ENCODE assay signal across 34 cellular contexts in the genomic region with DNA sequence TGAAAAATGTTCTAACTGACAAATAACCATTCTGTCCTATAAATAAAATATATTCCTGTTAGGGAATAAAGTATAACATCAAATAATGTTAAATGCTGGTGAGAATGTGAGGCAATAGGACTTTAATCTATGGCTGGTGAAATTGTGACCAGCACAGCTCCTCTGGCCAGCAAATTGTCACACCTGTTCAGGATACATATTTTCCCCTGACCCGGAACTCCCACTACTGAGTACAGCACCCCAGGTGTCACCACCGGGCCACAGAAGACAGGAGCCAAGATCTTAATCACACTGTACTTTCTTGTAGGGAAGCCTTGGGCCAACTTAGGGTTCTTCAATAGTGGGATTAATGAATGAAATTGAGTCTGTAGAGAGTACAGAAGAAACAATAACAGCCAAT. TPM values are rescaled to one million over a fixed set of nuclear protein-coding genes. Genes with fewer than 3 reads are reported as not detected.
DNase-seq lines count a peak whose midpoint lies in the region; ATAC-seq, FAIRE-seq and TF ChIP-seq lines count a peak whose summit lies in the region.
"Had no signal": no experiment of that assay in that cellular context is flagged by ENCODE, and none has a peak within 500 bp of the region (broad histone marks: within the 10 kb centered on the region; RNA-seq: fewer than 3 reads in every experiment).

No MANE protein-coding gene starts in this region.

- FAIRE-seq in pancreas (lab: Jason Lieb, UNC), result no peak
- FAIRE-seq: A204.1, A549 had no signal

- H3K4me3 ChIP-seq in body of pancreas (no peak overlapping the region), pancreas (no peak overlapping the region)
- H3K4me3 ChIP-seq: A549; BLaER1; BLaER1 treated with 17β-estradiol and CSF1 and Interleukin-3, amounts not matched to agents 10 nM and 100 nM had no signal

- CTCF ChIA-PET in activated CD8-positive, alpha-beta memory T cell treated with anti-CD3 and anti-CD28 coated beads, Interleukin-2, amount 10 ng/mL, durations not matched to agents 7 days and 5 days (lab: Charles Lee), result no interaction called here

- no peaks in the 10 kb centered on the region for H3K27me3 ChIP-seq in body of pancreas
- no peaks in the 10 kb centered on the region for H3K27me3 ChIP-seq in pancreas
- H3K27me3 ChIP-seq: BE2C; BLaER1; BLaER1 treated with 17β-estradiol and CSF1 and Interleukin-3, amounts not matched to agents 10 nM and 100 nM had no signal

- ATAC-seq in body of pancreas (peak; percentile 78), pancreas (peak; percentile 76 to 97 (median 84)), GM21717 (IDR thresholded peaks at IDR 0.05; ENCODE audit: unreplicated experiment) (no peak)
- no peak for ATAC-seq in central memory CD8-positive, alpha-beta T cell (replicated peaks; ENCODE audit: extremely low read depth, poor library complexity, severe bottlenecking)
- no peak for ATAC-seq in activated CD8-positive, alpha-beta memory T cell treated with anti-CD3 and anti-CD28 coated beads, Interleukin-2, amount 10 ng/mL, durations not matched to agents 7 days and 5 days
- ATAC-seq: A549; CD8-positive, alpha-beta T cell had no signal

- TF ChIP-seq CTCF in body of pancreas (IDR thresholded peaks at IDR 0.05), result no peak
- no peak for TF ChIP-seq CTCF in pancreas (IDR thresholded peaks at IDR 0.05)

- WGBS in body of pancreas, 2 donors, result 19% methylated on average over 2 of the region's 2 CpGs
- WGBS in pancreas, 2 donors, result 23 to 31% methylated on average over 2 of the region's 2 CpGs

- no peaks in the 10 kb centered on the region for H3K27me3 Mint-ChIP-seq in central memory CD8-positive, alpha-beta T cell
- no peaks in the 10 kb centered on the region for H3K27me3 Mint-ChIP-seq in activated CD8-positive, alpha-beta memory T cell treated with anti-CD3 and anti-CD28 coated beads, Interleukin-2, amount 10 ng/mL, durations not matched to agents 7 days and 5 days
- H3K27me3 Mint-ChIP-seq: B cell; CD4-positive, alpha-beta T cell had no signal

- no peaks in the 10 kb centered on the region for H3K36me3 ChIP-seq in body of pancreas (replicated peaks in 1 of 2; ENCODE audit: insufficient read depth in 1 of 2, low read depth in 2 of 2)
- no peaks in the 10 kb centered on the region for H3K36me3 ChIP-seq in pancreas
- H3K36me3 ChIP-seq: BE2C; BLaER1; BLaER1 treated with 17β-estradiol and CSF1 and Interleukin-3, amounts not matched to agents 10 nM and 100 nM had no signal

- H3K4me1 Mint-ChIP-seq in central memory CD8-positive, alpha-beta T cell, result no peaks in the 10 kb centered on the region
- no peaks in the 10 kb centered on the region for H3K4me1 Mint-ChIP-seq in activated CD8-positive, alpha-beta memory T cell treated with anti-CD3 and anti-CD28 coated beads, Interleukin-2, amount 10 ng/mL, durations not matched to agents 7 days and 5 days
- H3K4me1 Mint-ChIP-seq: B cell; CD14-positive monocyte; CD4-positive, alpha-beta memory T cell; CD4-positive, CD25-positive, alpha-beta regulatory T cell; CD8-positive, alpha-beta memory T cell had no signal

- no peak overlapping the region for H3K4me3 Mint-ChIP-seq in central memory CD8-positive, alpha-beta T cell
- H3K4me3 Mint-ChIP-seq in activated CD8-positive, alpha-beta memory T cell treated with anti-CD3 and anti-CD28 coated beads, Interleukin-2, amount 10 ng/mL, durations not matched to agents 7 days and 5 days, result no peak overlapping the region
- H3K4me3 Mint-ChIP-seq: B cell; CD14-positive monocyte; CD4-positive, alpha-beta memory T cell; CD4-positive, alpha-beta T cell; CD4-positive, CD25-positive, alpha-beta regulatory T cell; CD8-positive, alpha-beta memory T cell; CD8-positive, alpha-beta T cell had no signal

- H3K36me3 Mint-ChIP-seq in central memory CD8-positive, alpha-beta T cell (ENCODE audit: insufficient read depth), result no peaks in the 10 kb centered on the region
- H3K36me3 Mint-ChIP-seq in activated CD8-positive, alpha-beta memory T cell treated with anti-CD3 and anti-CD28 coated beads, Interleukin-2, amount 10 ng/mL, durations not matched to agents 7 days and 5 days, result peaks cover 6% of the 10 kb centered on the region
- H3K36me3 Mint-ChIP-seq: CD14-positive monocyte; CD4-positive, alpha-beta memory T cell; CD4-positive, CD25-positive, alpha-beta regulatory T cell; CD8-positive, alpha-beta T cell had no signal

- DNase-seq in body of pancreas, result peak; percentile 32 to 61 (median 54)
- no peak for DNase-seq in central memory CD8-positive, alpha-beta T cell (ENCODE audit: low spot score in 2 of 2)
- DNase-seq in pancreas, result peak in 3 of 6 donors; percentile 34 to 38 (median 38)
- DNase-seq in activated CD8-positive, alpha-beta memory T cell treated with anti-CD3 and anti-CD28 coated beads, Interleukin-2, amount 10 ng/mL, durations not matched to agents 7 days and 5 days, result no peak
- no peak for DNase-seq in SHP77 treated with DMSO at 0.1 percent for 48 hours (lab: John Stamatoyannopoulos, UW)
- DNase-seq: 8988T; ACHN; AML-193; BE2C; C1 segment of cervical spinal cord; Caco-2; Calu3; CD4-positive, alpha-beta memory T cell; CD4-positive, alpha-beta T cell; CD4-positive, CD25-positive, alpha-beta regulatory T cell; CD8-positive, alpha-beta memory T cell; CD8-positive, alpha-beta T cell; COR-L47; DMS 273 treated with DMSO at 0.1 percent for 48 hours; DMS153; DMS53; DMS79; DMS79 treated with DMSO at 0.1 percent for 48 hours; DND-41; EL had no signal

- TF ChIP-seq POLR2A in body of pancreas (IDR thresholded peaks at IDR 0.05), result no peak

- no peaks in the 10 kb centered on the region for H3K9me3 Mint-ChIP-seq in central memory CD8-positive, alpha-beta T cell
- H3K9me3 Mint-ChIP-seq in activated CD8-positive, alpha-beta memory T cell treated with anti-CD3 and anti-CD28 coated beads, Interleukin-2, amount 10 ng/mL, durations not matched to agents 7 days and 5 days (ENCODE audit: low read depth), result peaks cover 2% of the 10 kb centered on the region

- peaks cover 6% of the 10 kb centered on the region for H3K4me1 ChIP-seq in body of pancreas
- H3K4me1 ChIP-seq in pancreas, result no peaks in the 10 kb centered on the region
- H3K4me1 ChIP-seq: A549; BE2C; BLaER1; BLaER1 treated with 17β-estradiol and CSF1 and Interleukin-3, amounts not matched to agents 10 nM and 100 nM; Caco-2 had no signal

- H3K27ac Mint-ChIP-seq in central memory CD8-positive, alpha-beta T cell (ENCODE audit: low read depth), result peak overlapping the region; percentile 60
- H3K27ac Mint-ChIP-seq in activated CD8-positive, alpha-beta memory T cell treated with anti-CD3 and anti-CD28 coated beads, Interleukin-2, amount 10 ng/mL, durations not matched to agents 7 days and 5 days, result no peak overlapping the region
- H3K27ac Mint-ChIP-seq: B cell; CD4-positive, alpha-beta T cell; CD4-positive, CD25-positive, alpha-beta regulatory T cell; CD8-positive, alpha-beta memory T cell; CD8-positive, alpha-beta T cell had no signal

- H3K27ac ChIP-seq in body of pancreas (peak overlapping the region in 1 of 4 donors; percentile 38), pancreas (peak overlapping the region in 1 of 4 donors; percentile 16)
- H3K27ac ChIP-seq: 22Rv1; A549; BLaER1; BLaER1 treated with 17β-estradiol and CSF1 and Interleukin-3, amounts not matched to agents 10 nM and 100 nM; C4-2B had no signal

- H3K9me3 ChIP-seq in body of pancreas, result no peaks in the 10 kb centered on the region
- H3K9me3 ChIP-seq in pancreas, result no peaks in the 10 kb centered on the region
- H3K9me3 ChIP-seq: A549, BE2C, Caco-2 had no signal

- intact Hi-C loops in body of pancreas (cut with DNase I) (no loop called here), pancreas (cut with DNase I) (no loop called here)

RNA-seq across cellular contexts. Expression of a gene that starts 33.2 kb away (rescaled TPM):
- total RNA-seq in body of pancreas, result 10 to 100 TPM; 12.2 to 14.3 TPM
- 10 to 100 TPM in 1 of 6 donors, 1 to 10 TPM in 5; 5.6 to 11.1 (median 7.6) TPM for total RNA-seq in pancreas
- polyA plus RNA-seq in pancreas, result 1 to 10 TPM; 5.5 to 9.5 TPM
- total RNA-seq in activated CD8-positive, alpha-beta memory T cell treated with anti-CD3 and anti-CD28 coated beads, Interleukin-2, amount 10 ng/mL, durations not matched to agents 7 days and 5 days, result 10 to 100 TPM; 21.7 to 30.2 TPM

RNA-seq across cellular contexts. Expression of a gene that starts 35.8 kb away (rescaled TPM):
- total RNA-seq in body of pancreas (10 to 100 TPM in 1 of 2 donors, 1 to 10 TPM in 1; 9.9 to 13.8 TPM), pancreas (1 to 10 TPM; 4.6 to 7.3 (median 6.4) TPM)
- polyA plus RNA-seq in pancreas, result 1 to 10 TPM; 3.4 to 4.0 TPM
- 10 to 100 TPM; 31.3 to 53.4 TPM for total RNA-seq in activated CD8-positive, alpha-beta memory T cell treated with anti-CD3 and anti-CD28 coated beads, Interleukin-2, amount 10 ng/mL, durations not matched to agents 7 days and 5 days

Comparison
In these comparisons a context has a peak if more than half of its experiments do, and no peak if none do; other contexts are left out.
1. ATAC-seq: peak in body of pancreas (single experiment) and pancreas (4 of 4); none in central memory CD8-positive, alpha-beta T cell (single experiment), GM21717 (single experiment) and activated CD8-positive, alpha-beta memory T cell treated with anti-CD3 and anti-CD28 coated beads, Interleukin-2, amount 10 ng/mL, durations not matched to agents 7 days and 5 days (single experiment).
2. DNase-seq: peak in body of pancreas (4 of 4); none in central memory CD8-positive, alpha-beta T cell (0 of 2), activated CD8-positive, alpha-beta memory T cell treated with anti-CD3 and anti-CD28 coated beads, Interleukin-2, amount 10 ng/mL, durations not matched to agents 7 days and 5 days (single experiment) and SHP77 treated with DMSO at 0.1 percent for 48 hours (single experiment).